In the genomic region with DNA sequence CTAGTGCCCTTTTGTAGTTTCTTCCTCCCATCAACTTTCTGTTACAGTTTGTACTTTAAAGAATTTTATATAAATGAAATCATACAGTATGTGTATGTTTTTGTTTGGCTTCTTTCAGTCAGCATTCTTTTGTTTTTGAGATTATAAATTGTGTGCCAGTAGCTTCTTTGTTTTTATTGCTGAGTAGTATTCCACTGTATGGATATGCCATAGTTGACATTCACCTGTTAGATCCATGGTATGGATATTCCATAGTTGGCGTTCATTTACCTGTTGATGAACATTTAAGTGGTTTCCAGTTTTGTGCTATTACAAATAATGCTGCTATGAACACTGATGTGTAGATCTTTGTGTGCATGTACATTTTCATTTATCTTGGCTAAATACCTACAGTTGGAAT, we compare ENCODE assay signal across 8 cellular contexts.
"Had no signal": no experiment of that assay in that cellular context is flagged by ENCODE, and none has a peak within 500 bp of the region (broad histone marks: within the 10 kb centered on the region; RNA-seq: fewer than 3 reads in every experiment).

No MANE protein-coding gene starts in this region.

- H3K4me2 ChIP-seq: KMS-11 had no signal

- H3K4me3 ChIP-seq: K562 had no signal

- H3K27me3 Mint-ChIP-seq: IgD-negative memory B cell had no signal

- H3K36me3 Mint-ChIP-seq: IgD-negative memory B cell had no signal

- ATAC-seq: HepG2, K562 had no signal

- H3K27ac Mint-ChIP-seq: IgD-negative memory B cell had no signal

- H3K9me3 Mint-ChIP-seq: IgD-negative memory B cell had no signal

- H3K9ac ChIP-seq: KMS-11 had no signal

- H3K27ac ChIP-seq: HL-60, KMS-11 had no signal

- H3K4me3 Mint-ChIP-seq: IgD-negative memory B cell had no signal

- DNase-seq: IMR-90, KBM-7, KG1 had no signal
